In genomic region chr19:46537136-46538097, GRCh38 we compare ENCODE assay signal across 8 cellular contexts. TPM values are rescaled to one million over a fixed set of nuclear protein-coding genes. Genes with fewer than 3 reads are reported as not detected.
DNase-seq lines count a peak whose midpoint lies in the region; ATAC-seq and TF ChIP-seq lines count a peak whose summit lies in the region.

No MANE protein-coding gene starts in this region.

- H3K79me2 ChIP-seq in KMS-11 (ENCODE audit: insufficient read depth, low read depth): no peaks in the 10 kb centered on the region

- peaks cover under 1 to 5% (median 3%) of the 10 kb centered on the region in 4 donors for H3K4me1 Mint-ChIP-seq in CD4-positive, alpha-beta memory T cell
- H3K4me1 Mint-ChIP-seq in memory B cell: peaks cover 4% of the 10 kb centered on the region

- no peaks in the 10 kb centered on the region for H4K20me1 ChIP-seq in KMS-11 (ENCODE audit: insufficient read depth)

- H3K4me2 ChIP-seq in KMS-11: no peak overlapping the region

- no peak overlapping the region for H3K9ac ChIP-seq in KMS-11

- H3K36me3 ChIP-seq in CD4-positive, alpha-beta memory T cell (ENCODE audit: insufficient read depth, low read length): no peaks in the 10 kb centered on the region
- no peaks in the 10 kb centered on the region for H3K36me3 ChIP-seq in KMS-11 (ENCODE audit: insufficient read depth)

- H3K4me3 ChIP-seq in CD4-positive, alpha-beta memory T cell (ENCODE audit: low read length in 2 of 2): no peak overlapping the region
- H3K4me3 ChIP-seq in KMS-11 (IDR thresholded peaks at IDR 0.05; ENCODE audit: insufficient read depth, low read depth, low read length): no peak overlapping the region
- no peak overlapping the region for H3K4me3 ChIP-seq in choroid plexus epithelial cell (ENCODE audit: low read depth, low read length)

- no peaks in the 10 kb centered on the region for H3K9me3 Mint-ChIP-seq in CD4-positive, alpha-beta memory T cell
- no peaks in the 10 kb centered on the region for H3K9me3 Mint-ChIP-seq in memory B cell

- H3K27me3 ChIP-seq in CD4-positive, alpha-beta memory T cell (ENCODE audit: insufficient read depth, low read length): no peaks in the 10 kb centered on the region
- H3K27me3 ChIP-seq in KMS-11 (ENCODE audit: insufficient read depth, low read depth): peaks cover 82% of the 10 kb centered on the region

- peaks cover under 1% of the 10 kb centered on the region for H3K4me1 ChIP-seq in CD4-positive, alpha-beta memory T cell (ENCODE audit: insufficient read depth, low read length)
- no peaks in the 10 kb centered on the region for H3K4me1 ChIP-seq in KMS-11 (ENCODE audit: low read depth, poor library complexity, severe bottlenecking)

- intact Hi-C loops in CD4-positive, alpha-beta memory T cell (cut with micrococcal nuclease): no loop called here

- peak overlapping the region in 1 of 7 donors; percentile 1 for H3K27ac Mint-ChIP-seq in CD4-positive, alpha-beta memory T cell
- H3K27ac Mint-ChIP-seq in memory B cell: no peak overlapping the region

- CTCF ChIA-PET in CD4-positive, alpha-beta memory T cell (lab: Charles Lee; ENCODE audit: partially characterized antibody): interaction anchor here (0.7 to 5.1 kb wide), 23 partner anchors 8 to 495 kb away, joined by 3 to 62 read pairs (median 4); partner anchors contain the start of gene DACT3

- H3K9me3 ChIP-seq in CD4-positive, alpha-beta memory T cell (ENCODE audit: control insufficient read depth in 1 of 2, low read length in 2 of 2): no peaks in the 10 kb centered on the region

- DNase-seq in CD4-positive, alpha-beta memory T cell: peak in 4 of 5 donors; percentile 45 to 53 (median 48)
- peak; percentile 39 for DNase-seq in activated CD4-positive, alpha-beta T cell treated with anti-CD3 and anti-CD28 coated beads for 1 hour
- DNase-seq in choroid plexus epithelial cell (ENCODE audit: low read depth): peak; percentile 65
- DNase-seq in memory B cell (ENCODE audit: low spot score in 2 of 2): peak; percentile 65
- peak; percentile 17 to 45 for DNase-seq in stimulated activated CD8-positive, alpha-beta memory T cell treated with anti-CD3 and anti-CD28 coated beads, Interleukin-7, amount 100 ng/mL, for 4 hours (ENCODE audit: low read depth in 2 of 2)
- no peak for DNase-seq in SK-N-DZ (ENCODE audit: low spot score)

- no peaks in the 10 kb centered on the region for H3K36me3 Mint-ChIP-seq in CD4-positive, alpha-beta memory T cell
- no peaks in the 10 kb centered on the region for H3K36me3 Mint-ChIP-seq in memory B cell

- ATAC-seq in memory B cell (ENCODE audit: low read depth) (peak; percentile 77), HG02852 (IDR thresholded peaks at IDR 0.05; ENCODE audit: unreplicated experiment) (no peak)

- no peak overlapping the region for H3K27ac ChIP-seq in CD4-positive, alpha-beta memory T cell (ENCODE audit: low read depth, low read length)
- no peak overlapping the region for H3K27ac ChIP-seq in KMS-11

- POLR2A ChIA-PET in CD4-positive, alpha-beta memory T cell (lab: Charles Lee; ENCODE audit: partially characterized antibody): no interaction called here

- H2AFZ ChIP-seq in KMS-11 (ENCODE audit: low read depth): no peak overlapping the region

- H3K4me3 Mint-ChIP-seq in CD4-positive, alpha-beta memory T cell: no peak overlapping the region
- no peak overlapping the region for H3K4me3 Mint-ChIP-seq in memory B cell

- H3K27me3 Mint-ChIP-seq in CD4-positive, alpha-beta memory T cell: peaks cover 0 to 5% of the 10 kb centered on the region in 2 donors
- H3K27me3 Mint-ChIP-seq in memory B cell: peaks cover 5% of the 10 kb centered on the region

- TF ChIP-seq CTCF in KMS-11 (conservative IDR thresholded peaks at IDR 0.05; ENCODE audit: low read depth, low read length) (peak; percentile 98), choroid plexus epithelial cell (conservative IDR thresholded peaks at IDR 0.05; ENCODE audit: low read depth, low read length) (peak; percentile 91)

RNA-seq across cellular contexts. Expression of gene PNMA8B, which starts 41.8 kb away (rescaled TPM):
- 1 to 10 TPM; 1.2 TPM for total RNA-seq in CD4-positive, alpha-beta memory T cell
- under 1 TPM; 0.24 to 0.34 TPM for polyA plus RNA-seq in CD4-positive, alpha-beta memory T cell
- 0.30 and 1.0 TPM in 2 replicates for polyA plus RNA-seq in SK-N-DZ (2014; cell fraction: cytosol; rRNA removed)
- polyA plus RNA-seq in SK-N-DZ (2014; cell fraction: nucleus; rRNA removed): 0.52 and 1.0 TPM in 2 replicates
